ENCODE assay signal across 9 cellular contexts in genomic region chr7:13279854-13280435, GRCh38.
A peak's percentile ranks its signal among the peaks of the same experiment; 100 is the strongest.
DNase-seq lines count a peak whose midpoint lies in the region; ATAC-seq and TF ChIP-seq lines count a peak whose summit lies in the region.
"Had no signal": no experiment of that assay in that cellular context is flagged by ENCODE, and none has a peak within 500 bp of the region (broad histone marks: within the 10 kb centered on the region; RNA-seq: fewer than 3 reads in every experiment).

No MANE protein-coding gene starts in this region.

- TF ChIP-seq RAD21 in Ishikawa (IDR thresholded peaks at IDR 0.05; ENCODE audit: low read depth) = peak; percentile 45

- no peak overlapping the region for H3K4me3 Mint-ChIP-seq in activated naive CD8-positive, alpha-beta T cell treated with anti-CD3 and anti-CD28 coated beads, Interleukin-2, amount 50 U/mL, for 24 hours
- H3K4me3 Mint-ChIP-seq: activated naive CD4-positive, alpha-beta T cell treated with anti-CD3 and anti-CD28 coated beads, Interleukin-2, amount 50 U/mL, for 24 hours had no signal

- H3K9me3 Mint-ChIP-seq in activated naive CD8-positive, alpha-beta T cell treated with anti-CD3 and anti-CD28 coated beads, Interleukin-2, amount 50 U/mL, for 24 hours = no peaks in the 10 kb centered on the region
- H3K9me3 Mint-ChIP-seq: activated naive CD4-positive, alpha-beta T cell treated with anti-CD3 and anti-CD28 coated beads, Interleukin-2, amount 50 U/mL, for 24 hours had no signal

- ATAC-seq in HG03108 (IDR thresholded peaks at IDR 0.05; ENCODE audit: unreplicated experiment) (no peak), GM21381 (IDR thresholded peaks at IDR 0.05; ENCODE audit: unreplicated experiment) (no peak)
- ATAC-seq in activated naive CD8-positive, alpha-beta T cell treated with anti-CD3 and anti-CD28 coated beads, Interleukin-2, amount 50 U/mL, for 24 hours = no peak

- no peaks in the 10 kb centered on the region for H3K9me3 ChIP-seq in thyroid gland

- no peak overlapping the region for H3K27ac Mint-ChIP-seq in activated naive CD8-positive, alpha-beta T cell treated with anti-CD3 and anti-CD28 coated beads, Interleukin-2, amount 50 U/mL, for 24 hours
- H3K27ac Mint-ChIP-seq: activated naive CD4-positive, alpha-beta T cell treated with anti-CD3 and anti-CD28 coated beads, Interleukin-2, amount 50 U/mL, for 24 hours had no signal

- H3K4me3 ChIP-seq in AG10803 (ENCODE audit: low read length) (no peak overlapping the region), thyroid gland (replicated peaks in 1 of 3) (no peak overlapping the region)

- intact Hi-C loops in thyroid gland (cut with DNase I) = loop anchor here (10.0 kb wide), 2 partner anchors 1175 to 1415 kb away; no protein-coding TSS in a partner anchor

- DNase-seq in AG10803 (ENCODE audit: low read depth) (peak; percentile 29), RKO (ENCODE audit: low spot score) (peak; percentile 58), fibroblast of gingiva (ENCODE audit: low read depth) (peak; percentile 7), thyroid gland (no peak)
- no peak for DNase-seq in activated naive CD8-positive, alpha-beta T cell treated with anti-CD3 and anti-CD28 coated beads, Interleukin-2, amount 50 U/mL, for 24 hours

- no peaks in the 10 kb centered on the region for H3K27me3 ChIP-seq in thyroid gland

- H3K36me3 ChIP-seq in thyroid gland = no peaks in the 10 kb centered on the region

- H3K27ac ChIP-seq in thyroid gland = no peak overlapping the region

- no peak for TF ChIP-seq POLR2A in thyroid gland (IDR thresholded peaks at IDR 0.05)

- H3K4me1 ChIP-seq in thyroid gland = no peaks in the 10 kb centered on the region

- no peaks in the 10 kb centered on the region for H3K4me1 Mint-ChIP-seq in activated naive CD8-positive, alpha-beta T cell treated with anti-CD3 and anti-CD28 coated beads, Interleukin-2, amount 50 U/mL, for 24 hours
- H3K4me1 Mint-ChIP-seq: activated naive CD4-positive, alpha-beta T cell treated with anti-CD3 and anti-CD28 coated beads, Interleukin-2, amount 50 U/mL, for 24 hours had no signal

- TF ChIP-seq CTCF in AG10803 (conservative IDR thresholded peaks at IDR 0.05; ENCODE audit: low read length) = peak; percentile 48
- peak in 4 of 6 experiments; percentile 33 to 64 (median 54) for TF ChIP-seq CTCF in thyroid gland (IDR thresholded peaks at IDR 0.05)

- H3K27me3 Mint-ChIP-seq in activated naive CD8-positive, alpha-beta T cell treated with anti-CD3 and anti-CD28 coated beads, Interleukin-2, amount 50 U/mL, for 24 hours = peaks cover 12% of the 10 kb centered on the region

- TF ChIP-seq EP300 in Ishikawa (IDR thresholded peaks at IDR 0.05; ENCODE audit: borderline replicate concordance) = no peak

- no peaks in the 10 kb centered on the region for H3K36me3 Mint-ChIP-seq in activated naive CD8-positive, alpha-beta T cell treated with anti-CD3 and anti-CD28 coated beads, Interleukin-2, amount 50 U/mL, for 24 hours (ENCODE audit: low read depth)
- H3K36me3 Mint-ChIP-seq: activated naive CD4-positive, alpha-beta T cell treated with anti-CD3 and anti-CD28 coated beads, Interleukin-2, amount 50 U/mL, for 24 hours had no signal

- 32 to 35% methylated on average over 3 of the region's 3 CpGs for WGBS in thyroid gland, 2 donors

TF ChIP-seq in Ishikawa, 13 proteins besides CTCF, POLR2A, EP300 and RAD21:
- TF ChIP-seq REST (IDR thresholded peaks at IDR 0.05; ENCODE audit: low read depth) (no peak), NFIC (IDR thresholded peaks at IDR 0.05) (no peak), EGR1 (IDR thresholded peaks at IDR 0.05) (no peak)

Comparison
In these comparisons a context has a peak if more than half of its experiments do, and no peak if none do; other contexts are left out.
1. DNase-seq: peak in AG10803 (single experiment), RKO (single experiment) and fibroblast of gingiva (single experiment); none in thyroid gland (0 of 2) and activated naive CD8-positive, alpha-beta T cell treated with anti-CD3 and anti-CD28 coated beads, Interleukin-2, amount 50 U/mL, for 24 hours (single experiment).